Comparison of ENCODE assay signal across 1 cellular context in the genomic region with DNA sequence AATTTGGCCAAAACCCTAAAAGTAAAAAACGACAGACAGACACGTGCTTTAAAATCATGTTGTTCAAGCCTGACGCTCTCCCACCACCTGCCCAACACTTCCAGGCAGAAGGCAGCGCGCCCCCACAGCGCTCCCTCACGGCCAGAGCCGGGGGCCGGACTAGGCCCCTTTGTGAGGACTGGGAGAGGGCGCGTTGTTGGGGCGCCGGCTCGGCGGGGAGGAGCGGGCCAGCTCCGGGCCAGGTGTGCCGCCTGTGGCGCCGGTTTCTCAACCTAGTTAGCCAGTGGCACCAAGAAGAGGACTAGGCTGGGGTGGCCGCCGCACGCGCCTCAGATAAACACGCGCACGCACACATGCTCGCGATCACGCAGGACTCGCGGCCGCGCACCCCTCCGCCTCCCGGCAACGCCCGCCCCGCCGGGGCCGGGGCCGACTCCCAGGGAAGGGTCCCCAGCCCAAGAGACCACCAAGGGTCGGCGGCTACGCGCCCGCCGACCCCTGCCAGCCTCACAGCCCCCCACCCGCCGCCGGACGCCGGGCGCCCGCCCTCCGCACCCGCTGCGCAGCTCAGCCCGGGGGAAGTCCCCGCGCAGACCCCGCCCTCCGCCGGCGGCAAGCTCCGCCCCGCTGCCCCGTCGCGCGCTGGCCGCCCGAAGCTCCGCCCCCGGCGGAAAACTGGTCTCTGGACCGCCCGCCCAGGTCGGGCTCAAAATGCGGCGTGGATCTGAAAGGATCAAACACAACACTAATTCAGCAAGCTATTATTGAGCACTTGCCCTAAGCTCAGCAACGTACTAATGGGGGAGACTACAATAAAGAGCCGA.
TF ChIP-seq lines count a peak whose summit lies in the region.

A gene (minus strand): TSS at position 584 of the 824 bp plus-strand sequence.

TF ChIP-seq in HepG2, 621 proteins besides CTCF, POLR2A, EP300 and RAD21 (continued from another document and continues in another):
- TF ChIP-seq, protein P1, sequence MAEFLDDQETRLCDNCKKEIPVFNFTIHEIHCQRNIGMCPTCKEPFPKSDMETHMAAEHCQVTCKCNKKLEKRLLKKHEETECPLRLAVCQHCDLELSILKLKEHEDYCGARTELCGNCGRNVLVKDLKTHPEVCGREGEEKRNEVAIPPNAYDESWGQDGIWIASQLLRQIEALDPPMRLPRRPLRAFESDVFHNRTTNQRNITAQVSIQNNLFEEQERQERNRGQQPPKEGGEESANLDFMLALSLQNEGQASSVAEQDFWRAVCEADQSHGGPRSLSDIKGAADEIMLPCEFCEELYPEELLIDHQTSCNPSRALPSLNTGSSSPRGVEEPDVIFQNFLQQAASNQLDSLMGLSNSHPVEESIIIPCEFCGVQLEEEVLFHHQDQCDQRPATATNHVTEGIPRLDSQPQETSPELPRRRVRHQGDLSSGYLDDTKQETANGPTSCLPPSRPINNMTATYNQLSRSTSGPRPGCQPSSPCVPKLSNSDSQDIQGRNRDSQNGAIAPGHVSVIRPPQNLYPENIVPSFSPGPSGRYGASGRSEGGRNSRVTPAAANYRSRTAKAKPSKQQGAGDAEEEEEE (CRISPR knock-in tag; IDR thresholded peaks at IDR 0.05; ENCODE audit: borderline replicate concordance) = no peak
- TF ChIP-seq POLR2G (IDR thresholded peaks at IDR 0.05; ENCODE audit: low read depth, low read length) (no peak; the same call in 1 of the 2 replicates), CBFB (CRISPR knock-in tag; IDR thresholded peaks at IDR 0.05) (no peak), TBL1XR1 (IDR thresholded peaks at IDR 0.05; ENCODE audit: borderline replicate concordance, low read length, partially characterized antibody) (no peak), CREB1 (IDR thresholded peaks at IDR 0.05) (no peak), CREB1 (CRISPR knock-in tag; IDR thresholded peaks at IDR 0.05) (no peak), ISL2 (CRISPR knock-in tag; IDR thresholded peaks at IDR 0.05) (peak; percentile 47; the same call in 1 of the 2 replicates), RBM39 (IDR thresholded peaks at IDR 0.05; ENCODE audit: low read depth, low read length, poor library complexity, severe bottlenecking) (peak; percentile 76), PAF1 (CRISPR knock-in tag; IDR thresholded peaks at IDR 0.05) (no peak), KDM4B (CRISPR knock-in tag; IDR thresholded peaks at IDR 0.05) (no peak), MED13 (CRISPR knock-in tag; IDR thresholded peaks at IDR 0.05) (peak; percentile 33; the same call in 1 of the 2 replicates), SIX4 (CRISPR knock-in tag; IDR thresholded peaks at IDR 0.05) (no peak), SNRNP70 (IDR thresholded peaks at IDR 0.05; ENCODE audit: low read depth, low read length) (no peak), NFYC (CRISPR knock-in tag; IDR thresholded peaks at IDR 0.05) (no peak), ZFP36 (IDR thresholded peaks at IDR 0.05; ENCODE audit: borderline replicate concordance, low read depth, low read length, partially characterized antibody) (no peak), MXD4 (CRISPR knock-in tag; IDR thresholded peaks at IDR 0.05) (peak; percentile 75), ZNF562 (CRISPR knock-in tag; IDR thresholded peaks at IDR 0.05; ENCODE audit: borderline replicate concordance) (no peak), SIX1 (CRISPR knock-in tag; IDR thresholded peaks at IDR 0.05; ENCODE audit: borderline replicate concordance) (no peak), SP1 (IDR thresholded peaks at IDR 0.05) (no peak), SP1 (CRISPR knock-in tag; IDR thresholded peaks at IDR 0.05) (peak; percentile 62), YEATS2 (CRISPR knock-in tag; IDR thresholded peaks at IDR 0.05; ENCODE audit: borderline replicate concordance) (peak; percentile 17; the same call in 1 of the 2 replicates), RNF2 (conservative IDR thresholded peaks at IDR 0.05; ENCODE audit: low read depth) (peak; percentile 75), ZBTB20 (CRISPR knock-in tag; IDR thresholded peaks at IDR 0.05; ENCODE audit: borderline replicate concordance, low read depth) (peak; percentile 34; the same call in 1 of the 2 replicates), ESRRA (CRISPR knock-in tag; IDR thresholded peaks at IDR 0.05; ENCODE audit: low read depth) (peak; percentile 21; the same call in 1 of the 2 replicates), ZNF720 (CRISPR knock-in tag; IDR thresholded peaks at IDR 0.05) (no peak), TGIF2 (CRISPR knock-in tag; IDR thresholded peaks at IDR 0.05) (no peak), PHF8 (CRISPR knock-in tag; IDR thresholded peaks at IDR 0.05) (peak; percentile 86), U2AF1 (optimal IDR thresholded peaks at IDR 0.05; ENCODE audit: low read depth, low read length) (no peak), TOPORS (CRISPR knock-in tag; IDR thresholded peaks at IDR 0.05) (no peak), SOX5 (CRISPR knock-in tag; IDR thresholded peaks at IDR 0.05; ENCODE audit: borderline replicate concordance) (no peak; the same call in 1 of the 2 replicates), GPN1 (CRISPR knock-in tag; IDR thresholded peaks at IDR 0.05; ENCODE audit: borderline replicate concordance) (no peak), NCOA5 (CRISPR knock-in tag; IDR thresholded peaks at IDR 0.05) (no peak), GTF3A (CRISPR knock-in tag; conservative IDR thresholded peaks at IDR 0.05) (no peak), MIXL1 (CRISPR knock-in tag; IDR thresholded peaks at IDR 0.05) (peak; percentile 59; the same call in 1 of the 2 replicates), NR2F1 (CRISPR knock-in tag; IDR thresholded peaks at IDR 0.05) (no peak), ZNF343 (CRISPR knock-in tag; IDR thresholded peaks at IDR 0.05) (0 out of 2 replicates have a peak, but pooled peaks have one; percentile 91), ZNF652 (CRISPR knock-in tag; IDR thresholded peaks at IDR 0.05; ENCODE audit: borderline replicate concordance, low read depth) (no peak), REXO4 (CRISPR knock-in tag; IDR thresholded peaks at IDR 0.05; ENCODE audit: borderline replicate concordance) (no peak), SOX6 (IDR thresholded peaks at IDR 0.05) (no peak), SOX6 (CRISPR knock-in tag; IDR thresholded peaks at IDR 0.05) (peak; percentile 29; the same call in 1 of the 2 replicates), POLR2AphosphoS5 (IDR thresholded peaks at IDR 0.05; ENCODE audit: low read depth, low read length) (peak; percentile 44; the same call in 1 of the 2 replicates), ZBTB38 (CRISPR knock-in tag; IDR thresholded peaks at IDR 0.05) (no peak), DNMT1 (CRISPR knock-in tag; IDR thresholded peaks at IDR 0.05) (0 out of 2 replicates have a peak, but pooled peaks have one; percentile 35)
- TF ChIP-seq, protein P2, sequence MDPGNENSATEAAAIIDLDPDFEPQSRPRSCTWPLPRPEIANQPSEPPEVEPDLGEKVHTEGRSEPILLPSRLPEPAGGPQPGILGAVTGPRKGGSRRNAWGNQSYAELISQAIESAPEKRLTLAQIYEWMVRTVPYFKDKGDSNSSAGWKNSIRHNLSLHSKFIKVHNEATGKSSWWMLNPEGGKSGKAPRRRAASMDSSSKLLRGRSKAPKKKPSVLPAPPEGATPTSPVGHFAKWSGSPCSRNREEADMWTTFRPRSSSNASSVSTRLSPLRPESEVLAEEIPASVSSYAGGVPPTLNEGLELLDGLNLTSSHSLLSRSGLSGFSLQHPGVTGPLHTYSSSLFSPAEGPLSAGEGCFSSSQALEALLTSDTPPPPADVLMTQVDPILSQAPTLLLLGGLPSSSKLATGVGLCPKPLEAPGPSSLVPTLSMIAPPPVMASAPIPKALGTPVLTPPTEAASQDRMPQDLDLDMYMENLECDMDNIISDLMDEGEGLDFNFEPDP (CRISPR knock-in tag; conservative IDR thresholded peaks at IDR 0.05) = 0 out of 2 replicates have a peak, but pooled peaks have one; percentile 87
- TF ChIP-seq, protein P3, sequence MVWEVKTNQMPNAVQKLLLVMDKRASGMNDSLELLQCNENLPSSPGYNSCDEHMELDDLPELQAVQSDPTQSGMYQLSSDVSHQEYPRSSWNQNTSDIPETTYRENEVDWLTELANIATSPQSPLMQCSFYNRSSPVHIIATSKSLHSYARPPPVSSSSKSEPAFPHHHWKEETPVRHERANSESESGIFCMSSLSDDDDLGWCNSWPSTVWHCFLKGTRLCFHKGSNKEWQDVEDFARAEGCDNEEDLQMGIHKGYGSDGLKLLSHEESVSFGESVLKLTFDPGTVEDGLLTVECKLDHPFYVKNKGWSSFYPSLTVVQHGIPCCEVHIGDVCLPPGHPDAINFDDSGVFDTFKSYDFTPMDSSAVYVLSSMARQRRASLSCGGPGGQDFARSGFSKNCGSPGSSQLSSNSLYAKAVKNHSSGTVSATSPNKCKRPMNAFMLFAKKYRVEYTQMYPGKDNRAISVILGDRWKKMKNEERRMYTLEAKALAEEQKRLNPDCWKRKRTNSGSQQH (CRISPR knock-in tag; IDR thresholded peaks at IDR 0.05; ENCODE audit: low read depth) = no peak
- TF ChIP-seq, protein P4, sequence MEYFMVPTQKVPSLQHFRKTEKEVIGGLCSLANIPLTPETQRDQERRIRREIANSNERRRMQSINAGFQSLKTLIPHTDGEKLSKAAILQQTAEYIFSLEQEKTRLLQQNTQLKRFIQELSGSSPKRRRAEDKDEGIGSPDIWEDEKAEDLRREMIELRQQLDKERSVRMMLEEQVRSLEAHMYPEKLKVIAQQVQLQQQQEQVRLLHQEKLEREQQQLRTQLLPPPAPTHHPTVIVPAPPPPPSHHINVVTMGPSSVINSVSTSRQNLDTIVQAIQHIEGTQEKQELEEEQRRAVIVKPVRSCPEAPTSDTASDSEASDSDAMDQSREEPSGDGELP (IDR thresholded peaks at IDR 0.05; ENCODE audit: borderline replicate concordance, low read depth) = no peak
- TF ChIP-seq, protein P5, sequence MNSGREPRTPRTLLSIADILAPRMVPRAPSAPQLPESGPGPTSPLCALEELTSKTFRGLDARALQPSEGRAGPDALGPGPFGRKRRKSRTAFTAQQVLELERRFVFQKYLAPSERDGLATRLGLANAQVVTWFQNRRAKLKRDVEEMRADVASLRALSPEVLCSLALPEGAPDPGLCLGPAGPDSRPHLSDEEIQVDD (CRISPR knock-in tag; IDR thresholded peaks at IDR 0.05; ENCODE audit: borderline replicate concordance) = no peak
- TF ChIP-seq, protein P6, sequence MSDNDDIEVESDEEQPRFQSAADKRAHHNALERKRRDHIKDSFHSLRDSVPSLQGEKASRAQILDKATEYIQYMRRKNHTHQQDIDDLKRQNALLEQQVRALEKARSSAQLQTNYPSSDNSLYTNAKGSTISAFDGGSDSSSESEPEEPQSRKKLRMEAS (IDR thresholded peaks at IDR 0.05) = peak; percentile 91
- TF ChIP-seq, protein P7, sequence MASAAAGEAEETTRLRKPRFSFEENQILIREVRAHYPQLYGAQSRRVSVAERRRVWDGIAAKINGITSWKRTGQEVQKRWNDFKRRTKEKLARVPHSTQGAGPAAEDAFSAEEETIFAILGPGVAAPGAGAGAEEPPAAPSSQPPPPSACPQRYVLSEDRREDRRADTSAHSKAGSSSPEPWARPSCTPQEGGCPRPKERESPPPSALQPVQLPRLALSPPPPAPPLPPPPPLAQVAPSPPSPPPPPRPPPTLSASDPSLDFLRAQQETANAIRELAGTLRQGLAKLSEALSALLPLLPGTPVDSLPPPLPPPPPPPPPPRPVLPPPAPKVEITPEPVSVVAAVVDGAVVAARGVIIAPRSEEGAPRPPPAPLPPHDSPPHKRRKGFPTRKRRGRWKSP (CRISPR knock-in tag; IDR thresholded peaks at IDR 0.05) = no peak
- TF ChIP-seq, protein P8, sequence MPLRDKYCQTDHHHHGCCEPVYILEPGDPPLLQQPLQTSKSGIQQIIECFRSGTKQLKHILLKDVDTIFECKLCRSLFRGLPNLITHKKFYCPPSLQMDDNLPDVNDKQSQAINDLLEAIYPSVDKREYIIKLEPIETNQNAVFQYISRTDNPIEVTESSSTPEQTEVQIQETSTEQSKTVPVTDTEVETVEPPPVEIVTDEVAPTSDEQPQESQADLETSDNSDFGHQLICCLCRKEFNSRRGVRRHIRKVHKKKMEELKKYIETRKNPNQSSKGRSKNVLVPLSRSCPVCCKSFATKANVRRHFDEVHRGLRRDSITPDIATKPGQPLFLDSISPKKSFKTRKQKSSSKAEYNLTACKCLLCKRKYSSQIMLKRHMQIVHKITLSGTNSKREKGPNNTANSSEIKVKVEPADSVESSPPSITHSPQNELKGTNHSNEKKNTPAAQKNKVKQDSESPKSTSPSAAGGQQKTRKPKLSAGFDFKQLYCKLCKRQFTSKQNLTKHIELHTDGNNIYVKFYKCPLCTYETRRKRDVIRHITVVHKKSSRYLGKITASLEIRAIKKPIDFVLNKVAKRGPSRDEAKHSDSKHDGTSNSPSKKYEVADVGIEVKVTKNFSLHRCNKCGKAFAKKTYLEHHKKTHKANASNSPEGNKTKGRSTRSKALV (CRISPR knock-in tag; IDR thresholded peaks at IDR 0.05) = peak; percentile 85
